In the genomic region with DNA sequence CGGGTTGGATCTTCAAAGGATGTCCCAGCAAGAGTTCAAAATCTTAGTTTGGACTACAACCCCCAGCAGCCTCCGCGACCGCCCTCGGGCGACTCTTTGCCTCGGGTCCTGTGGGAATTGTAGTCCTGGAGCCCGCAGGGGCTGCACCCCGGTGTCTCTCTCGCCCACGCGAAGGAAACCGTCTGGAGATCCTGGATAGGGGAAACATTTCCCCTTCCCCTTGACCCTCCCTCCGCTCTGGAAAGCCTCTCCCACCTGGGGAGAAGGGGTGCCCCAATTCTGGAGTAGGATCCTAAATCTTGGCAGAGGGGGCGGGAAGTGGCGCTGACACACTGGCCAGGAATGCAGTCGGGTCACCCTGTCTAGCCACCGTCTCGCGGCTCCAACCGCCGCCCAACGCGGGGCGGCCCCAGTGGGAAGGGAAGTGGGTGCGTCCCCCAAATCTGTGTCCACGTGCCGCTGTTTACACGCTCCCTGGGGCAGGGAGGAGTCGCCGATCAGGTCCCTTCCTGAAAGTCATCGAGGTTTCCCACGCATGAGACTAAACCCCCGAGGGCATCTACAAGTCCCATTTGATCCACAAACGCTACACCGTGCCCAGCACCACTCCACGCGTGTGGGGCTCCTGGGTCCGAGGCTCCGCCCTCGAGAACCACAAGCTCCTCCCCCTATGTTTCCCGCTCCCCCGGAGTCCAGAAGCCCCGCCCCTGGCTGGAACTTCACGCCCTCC, we compare ENCODE assay signal across 8 cellular contexts. TPM values are rescaled to one million over a fixed set of nuclear protein-coding genes. Genes with fewer than 3 reads are reported as not detected.
DNase-seq lines count a peak whose midpoint lies in the region; ATAC-seq, FAIRE-seq and TF ChIP-seq lines count a peak whose summit lies in the region.

No MANE protein-coding gene starts in this region.

- ATAC-seq in HG02678 (IDR thresholded peaks at IDR 0.05; ENCODE audit: unreplicated experiment) (peak; percentile 60), left ventricle myocardium superior (peak; percentile 65)

- FAIRE-seq in GM12891 (lab: Jason Lieb, UNC) (no peak), urothelium cell line (lab: Jason Lieb, UNC) (peak; percentile 79)

- intact Hi-C loops in left ventricle myocardium superior (cut with micrococcal nuclease): no loop called here

- TF ChIP-seq POLR2A in GM12891 (IDR thresholded peaks at IDR 0.05; ENCODE audit: low read depth, low read length): no peak

- DNase-seq in GM12891 (ENCODE audit: insufficient read length, low spot score) (peak; percentile 85), NCI-H1417 (lab: John Stamatoyannopoulos, UW) (peak; percentile 92 to 96 (median 96)), T-helper 1 cell (peak; percentile 59 to 84 (median 75)), amniotic stem cell (lab: John Stamatoyannopoulos, UW) (peak; percentile 64), left ventricle myocardium superior (peak; percentile 92), pulmonary artery endothelial cell (ENCODE audit: low read depth, low spot score) (peak; percentile 64), urothelium cell line (ENCODE audit: low spot score) (peak; percentile 92)

TF ChIP-seq in GM12891, 5 proteins besides CTCF, POLR2A, EP300 and RAD21:
- no peak for TF ChIP-seq TAF1 (IDR thresholded peaks at IDR 0.05; ENCODE audit: low read depth, low read length)
- TF ChIP-seq SPI1 (IDR thresholded peaks at IDR 0.05; ENCODE audit: low read depth, low read length): peak; percentile 31; the same call in 1 of the 2 replicates
TF ChIP-seq in GM12891: peak in this region for 1.

RNA-seq across cellular contexts. Expression of a gene that starts 0.7 kb away (rescaled TPM):
- 10.9 TPM for polyA plus RNA-seq in GM12891 (2012; ENCODE audit: low read depth, missing spikeins)
- total RNA-seq in left ventricle myocardium superior (222 TPM), pulmonary artery endothelial cell (8.2 and 8.6 TPM in 2 replicates)

RNA-seq across cellular contexts. Expression of a gene that starts 0.8 kb away (rescaled TPM):
- polyA plus RNA-seq in GM12891 (2012; ENCODE audit: low read depth, missing spikeins): 2.7 TPM
- 7.0 TPM for total RNA-seq in left ventricle myocardium superior
- 27.3 and 30.1 TPM in 2 replicates for total RNA-seq in pulmonary artery endothelial cell

RNA-seq across cellular contexts. Expression of a gene that starts 18.1 kb away (rescaled TPM):
- 37.4 TPM for polyA plus RNA-seq in GM12891 (2012; ENCODE audit: low read depth, missing spikeins)
- total RNA-seq in left ventricle myocardium superior: 150 TPM
- total RNA-seq in pulmonary artery endothelial cell: 86.3 and 157 TPM in 2 replicates

RNA-seq across cellular contexts. Expression of a gene that starts 35.2 kb away (rescaled TPM):
- 20.8 TPM for polyA plus RNA-seq in GM12891 (2012; ENCODE audit: low read depth, missing spikeins)
- total RNA-seq in left ventricle myocardium superior (9.9 TPM), pulmonary artery endothelial cell (32.6 and 39.4 TPM in 2 replicates)

Comparison
In these comparisons a context has a peak if more than half of its experiments do, and no peak if none do; other contexts are left out.
1. Peak in every context shown above with its lines: DNase-seq and ATAC-seq.
2. RNA of a gene that starts 0.7 kb away (total RNA-seq): 222 TPM in left ventricle myocardium superior (single experiment); 8.2 to 8.6 TPM in pulmonary artery endothelial cell; every median in the first group is over 10 times any median in the second.